ENCODE assay signal across 29 cellular contexts in genomic region chr14:76884853-76885276, GRCh38. TPM values are rescaled to one million over a fixed set of nuclear protein-coding genes. Genes with fewer than 3 reads are reported as not detected.
DNase-seq lines count a peak whose midpoint lies in the region; ATAC-seq and TF ChIP-seq lines count a peak whose summit lies in the region.
"Had no signal": no experiment of that assay in that cellular context is flagged by ENCODE, and none has a peak within 500 bp of the region (broad histone marks: within the 10 kb centered on the region; RNA-seq: fewer than 3 reads in every experiment).

No MANE protein-coding gene starts in this region.

- no peaks in the 10 kb centered on the region for H3K36me3 Mint-ChIP-seq in GM23338 (ENCODE audit: low read depth)
- H3K36me3 Mint-ChIP-seq: natural killer cell treated with Interleukin-12 subunit alpha and Interleukin-12 subunit beta and Interleukin-15 and Interleukin-18, amount 100 ng/mL, for 72 hours; T-cell had no signal

- no peaks in the 10 kb centered on the region for H3K79me2 ChIP-seq in GM23338 (replicated peaks; ENCODE audit: insufficient read depth)

- DNase-seq in GM23338 (ENCODE audit: low spot score): peak; percentile 41
- DNase-seq in iPS-NIHi11 (ENCODE audit: low spot score): peak; percentile 50
- DNase-seq in sciatic nerve (ENCODE audit: low spot score): no peak
- no peak for DNase-seq in posterior cingulate gyrus
- DNase-seq in medulla oblongata (ENCODE audit: extremely low spot score): no peak
- DNase-seq: activated CD4-positive, alpha-beta T cell treated with anti-CD3 and anti-CD28 coated beads, Interleukin-2, amount 10 ng/mL, durations not matched to agents 7 days and 5 days; activated CD8-positive, alpha-beta memory T cell treated with anti-CD3 and anti-CD28 coated beads, Interleukin-2, amount 50 U/mL, for 4 hours; activated effector memory CD4-positive, alpha-beta T cell treated with Interleukin-2 at 50 U/mL for 16 hours; dorsolateral prefrontal cortex; erythroblast; GDM1; glutamatergic neuron; NCI-H1105 treated with DMSO at 0.1 percent for 48 hours; NCI-H2081 treated with DMSO at 0.1 percent for 48 hours; NCI-H524; SHP77; stimulated activated CD4-positive, alpha-beta T cell treated with anti-CD3 and anti-CD28 coated beads, Interleukin-15, amount 100 ng/mL, for 24 hours; T-cell had no signal

- H3K27ac ChIP-seq in GM23338 (ENCODE audit: low read depth): no peak overlapping the region
- H3K27ac ChIP-seq: cardiac muscle cell, tibial artery had no signal

- intact Hi-C loops in sciatic nerve (cut with DNase I): no loop called here
- intact Hi-C loops in posterior cingulate gyrus (cut with DNase I): no loop called here

- peak overlapping the region; percentile 86 for H2AFZ ChIP-seq in GM23338

- TF ChIP-seq CTCF in GM23338 (conservative IDR thresholded peaks at IDR 0.05; ENCODE audit: low read depth in 2 of 2): no peak

- no peaks in the 10 kb centered on the region for H3F3A ChIP-seq in GM23338 (replicated peaks; ENCODE audit: low read depth)

- H3K4me3 Mint-ChIP-seq in GM23338: no peak overlapping the region
- H3K4me3 Mint-ChIP-seq: activated CD4-positive, alpha-beta T cell treated with anti-CD3 and anti-CD28 coated beads, Interleukin-2, amount 10 ng/mL, durations not matched to agents 7 days and 5 days; natural killer cell treated with Interleukin-12 subunit alpha and Interleukin-12 subunit beta and Interleukin-15 and Interleukin-18, amount 100 ng/mL, for 72 hours; T-cell had no signal

- H3K4me3 ChIP-seq in GM23338: no peak overlapping the region
- H3K4me3 ChIP-seq: adrenal gland; BLaER1 treated with 17β-estradiol and CSF1 and Interleukin-3, amounts not matched to agents 10 nM and 100 nM; cardiac muscle cell; dorsolateral prefrontal cortex; tibial artery had no signal

- H3K27ac Mint-ChIP-seq in GM23338: no peak overlapping the region
- H3K27ac Mint-ChIP-seq: activated CD4-positive, alpha-beta T cell treated with anti-CD3 and anti-CD28 coated beads, Interleukin-2, amount 10 ng/mL, durations not matched to agents 7 days and 5 days; natural killer cell treated with Interleukin-12 subunit alpha and Interleukin-12 subunit beta and Interleukin-15 and Interleukin-18, amount 100 ng/mL, for 72 hours; T-cell had no signal

- H4K20me1 ChIP-seq in GM23338 (replicated peaks; ENCODE audit: insufficient read depth): no peaks in the 10 kb centered on the region
- H4K20me1 ChIP-seq: BLaER1 treated with 17β-estradiol and CSF1 and Interleukin-3, amounts not matched to agents 10 nM and 100 nM had no signal

- H3K27me3 ChIP-seq in GM23338 (ENCODE audit: insufficient read depth): no peaks in the 10 kb centered on the region
- H3K27me3 ChIP-seq: adrenal gland; BLaER1 treated with 17β-estradiol and CSF1 and Interleukin-3, amounts not matched to agents 10 nM and 100 nM; cardiac muscle cell; dorsolateral prefrontal cortex; tibial artery had no signal

- H3K4me1 Mint-ChIP-seq in GM23338: peaks cover 13% of the 10 kb centered on the region

- ATAC-seq in GM23338 (peak; percentile 71), esophagus mucosa (peak; percentile 69), sciatic nerve (peak; percentile 63), HG03521 (IDR thresholded peaks at IDR 0.05; ENCODE audit: unreplicated experiment) (no peak), GM18519 (IDR thresholded peaks at IDR 0.05; ENCODE audit: low FRiP score, unreplicated experiment) (no peak)
- ATAC-seq: natural killer cell treated with Interleukin-12 subunit alpha and Interleukin-12 subunit beta and Interleukin-15 and Interleukin-18, amount 100 ng/mL, for 72 hours; T-cell had no signal

- H3K27me3 Mint-ChIP-seq in GM23338 (ENCODE audit: insufficient read depth, low read depth, poor library complexity): peaks cover 8% of the 10 kb centered on the region
- H3K27me3 Mint-ChIP-seq: T-cell had no signal

- no peaks in the 10 kb centered on the region for H3K36me3 ChIP-seq in GM23338 (ENCODE audit: insufficient read depth)
- H3K36me3 ChIP-seq: adrenal gland; BLaER1 treated with 17β-estradiol and CSF1 and Interleukin-3, amounts not matched to agents 10 nM and 100 nM; cardiac muscle cell; tibial artery had no signal

- no peaks in the 10 kb centered on the region for H3K9me3 Mint-ChIP-seq in GM23338
- H3K9me3 Mint-ChIP-seq: activated CD4-positive, alpha-beta T cell treated with anti-CD3 and anti-CD28 coated beads, Interleukin-2, amount 10 ng/mL, durations not matched to agents 7 days and 5 days; natural killer cell treated with Interleukin-12 subunit alpha and Interleukin-12 subunit beta and Interleukin-15 and Interleukin-18, amount 100 ng/mL, for 72 hours; T-cell had no signal

- H3K4me1 ChIP-seq in GM23338 (ENCODE audit: insufficient read depth): 0 out of 2 replicates have a peak, but pooled peaks cover 10% of the 10 kb centered on the region
- H3K4me1 ChIP-seq: adrenal gland had no signal

- no peaks in the 10 kb centered on the region for H3K9me2 ChIP-seq in GM23338 (ENCODE audit: insufficient read depth)

- no peak overlapping the region for H3K4me2 ChIP-seq in GM23338

TF ChIP-seq in GM23338, 12 proteins besides CTCF, POLR2A, EP300 and RAD21:
- TF ChIP-seq REST (IDR thresholded peaks at IDR 0.05; ENCODE audit: unreplicated experiment): no peak

RNA-seq across cellular contexts. Expression of gene LRRC74A, which starts 58.7 kb away (rescaled TPM):
- total RNA-seq in GM23338 (2014; rRNA removed; shearing (Covaris generic)): not detected in 2 replicates
- polyA plus RNA-seq in GM23338 (2016; fragmentation: Nextera tagmentation; extraction: Ambion mirVana): not detected in 2 replicates
- total RNA-seq in esophagus mucosa: not detected
- not detected for total RNA-seq in sciatic nerve
- total RNA-seq: activated CD4-positive, alpha-beta T cell treated with anti-CD3 and anti-CD28 coated beads, Interleukin-2, amount 10 ng/mL, durations not matched to agents 7 days and 5 days; adrenal gland; cardiac muscle cell; dorsolateral prefrontal cortex; H4; mesenteric fat pad; natural killer cell treated with Interleukin-12 subunit alpha and Interleukin-12 subunit beta and Interleukin-15 and Interleukin-18, amount 100 ng/mL, for 72 hours; pulmonary artery endothelial cell; T-cell had no signal
- polyA plus RNA-seq: adrenal gland, cardiac muscle cell had no signal

Comparison
In these comparisons a context has a peak if more than half of its experiments do, and no peak if none do; other contexts are left out.
1. ATAC-seq: peak in GM23338 (single experiment), esophagus mucosa (single experiment) and sciatic nerve (single experiment); none in HG03521 (single experiment) and GM18519 (single experiment).
2. DNase-seq: peak in GM23338 (single experiment) and iPS-NIHi11 (single experiment); none in sciatic nerve (single experiment), posterior cingulate gyrus (0 of 10) and medulla oblongata (single experiment).